ENCODE assay signal across 2 cellular contexts in genomic region chr12:120093336-120093591, GRCh38.
TF ChIP-seq lines count a peak whose summit lies in the region.

No MANE protein-coding gene starts in this region.

TF ChIP-seq in GM23338, 12 proteins besides CTCF, POLR2A, EP300 and RAD21:
- TF ChIP-seq EZH2 (IDR thresholded peaks at IDR 0.05; ENCODE audit: low read depth, unreplicated experiment) (no peak), JUNB (IDR thresholded peaks at IDR 0.05; ENCODE audit: unreplicated experiment) (no peak), ZNF462 (CRISPR knock-in tag; IDR thresholded peaks at IDR 0.05) (no peak), ZNF114 (CRISPR knock-in tag; IDR thresholded peaks at IDR 0.05) (no peak), ZNF331 (CRISPR knock-in tag; IDR thresholded peaks at IDR 0.05; ENCODE audit: low read depth) (no peak), EZH2phosphoT487 (IDR thresholded peaks at IDR 0.05; ENCODE audit: unreplicated experiment) (no peak), CREB1 (CRISPR knock-in tag; IDR thresholded peaks at IDR 0.05; ENCODE audit: low read depth) (no peak), STAT1 (IDR thresholded peaks at IDR 0.05; ENCODE audit: unreplicated experiment) (no peak), NANOG (IDR thresholded peaks at IDR 0.05; ENCODE audit: borderline replicate concordance) (no peak), POLR2AphosphoS5 (IDR thresholded peaks at IDR 0.05; ENCODE audit: low read depth) (no peak), REST (IDR thresholded peaks at IDR 0.05; ENCODE audit: unreplicated experiment) (no peak), ETS1 (IDR thresholded peaks at IDR 0.05) (no peak)

TF ChIP-seq in H1, 55 proteins besides CTCF, POLR2A, EP300 and RAD21:
- TF ChIP-seq MAX (IDR thresholded peaks at IDR 0.05) (peak; percentile 18; the same call in 1 of the 2 replicates), RBBP5 (IDR thresholded peaks at IDR 0.05; ENCODE audit: borderline replicate concordance, low read depth, low read length) (no peak), CHD1 (IDR thresholded peaks at IDR 0.05; ENCODE audit: low read depth, low read length) (no peak)
